ENCODE assay signal across 1 cellular context in the genomic region with DNA sequence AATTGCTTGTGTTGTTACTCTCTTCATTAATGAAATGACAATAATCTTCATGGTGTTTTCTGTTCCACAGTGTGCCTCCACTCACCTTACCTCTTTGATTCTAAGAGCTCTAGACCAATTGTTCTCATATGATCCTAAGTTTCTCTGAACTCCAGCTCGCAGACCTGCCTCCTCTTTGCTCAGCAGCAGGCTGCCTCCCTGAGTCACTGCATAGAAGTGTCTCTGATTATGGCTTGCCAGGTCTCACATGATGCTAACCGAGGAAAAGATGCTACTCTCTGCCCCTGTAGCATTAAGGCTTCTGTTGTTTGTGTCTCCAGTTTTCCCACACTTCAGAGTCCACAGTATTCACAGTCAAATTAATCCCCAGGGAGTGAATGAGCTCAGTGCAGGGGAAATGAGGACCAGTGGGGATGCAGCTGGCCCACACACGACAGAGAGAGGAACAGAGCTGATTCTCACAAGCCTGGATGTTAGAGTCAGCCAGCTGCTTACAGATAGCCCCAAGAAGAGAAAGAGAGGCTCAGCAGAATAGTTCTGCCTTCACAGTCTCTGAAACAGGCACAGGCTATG.
TF ChIP-seq lines count a peak whose summit lies in the region.

No MANE protein-coding gene starts in this region.

TF ChIP-seq in H1, 55 proteins besides CTCF, POLR2A, EP300 and RAD21:
- TF ChIP-seq, protein P1, sequence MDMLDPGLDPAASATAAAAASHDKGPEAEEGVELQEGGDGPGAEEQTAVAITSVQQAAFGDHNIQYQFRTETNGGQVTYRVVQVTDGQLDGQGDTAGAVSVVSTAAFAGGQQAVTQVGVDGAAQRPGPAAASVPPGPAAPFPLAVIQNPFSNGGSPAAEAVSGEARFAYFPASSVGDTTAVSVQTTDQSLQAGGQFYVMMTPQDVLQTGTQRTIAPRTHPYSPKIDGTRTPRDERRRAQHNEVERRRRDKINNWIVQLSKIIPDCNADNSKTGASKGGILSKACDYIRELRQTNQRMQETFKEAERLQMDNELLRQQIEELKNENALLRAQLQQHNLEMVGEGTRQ (IDR thresholded peaks at IDR 0.05; ENCODE audit: low read length) = no peak
- no peak for TF ChIP-seq YY1 (IDR thresholded peaks at IDR 0.05; ENCODE audit: low read depth, low read length)
- no peak for TF ChIP-seq EGR1 (IDR thresholded peaks at IDR 0.05; ENCODE audit: borderline replicate concordance, low read depth, low read length)
- TF ChIP-seq, protein P2, sequence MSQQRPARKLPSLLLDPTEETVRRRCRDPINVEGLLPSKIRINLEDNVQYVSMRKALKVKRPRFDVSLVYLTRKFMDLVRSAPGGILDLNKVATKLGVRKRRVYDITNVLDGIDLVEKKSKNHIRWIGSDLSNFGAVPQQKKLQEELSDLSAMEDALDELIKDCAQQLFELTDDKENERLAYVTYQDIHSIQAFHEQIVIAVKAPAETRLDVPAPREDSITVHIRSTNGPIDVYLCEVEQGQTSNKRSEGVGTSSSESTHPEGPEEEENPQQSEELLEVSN (IDR thresholded peaks at IDR 0.05) = no peak
- TF ChIP-seq NRF1 (IDR thresholded peaks at IDR 0.05; ENCODE audit: low read depth, low read length) = no peak
- TF ChIP-seq JUND (IDR thresholded peaks at IDR 0.05; ENCODE audit: low read length) = no peak
- no peak for TF ChIP-seq KDM1A (IDR thresholded peaks at IDR 0.05; ENCODE audit: borderline replicate concordance, low read length)
- no peak for TF ChIP-seq CBX5 (IDR thresholded peaks at IDR 0.05; ENCODE audit: low read depth, low read length)
- TF ChIP-seq NANOG (IDR thresholded peaks at IDR 0.05; ENCODE audit: insufficient read depth, low read depth, low read length, poor library complexity, severe bottlenecking) = no peak
TF ChIP-seq in H1: peak in this region for 0.
